ENCODE assay signal across 22 cellular contexts in the genomic region with DNA sequence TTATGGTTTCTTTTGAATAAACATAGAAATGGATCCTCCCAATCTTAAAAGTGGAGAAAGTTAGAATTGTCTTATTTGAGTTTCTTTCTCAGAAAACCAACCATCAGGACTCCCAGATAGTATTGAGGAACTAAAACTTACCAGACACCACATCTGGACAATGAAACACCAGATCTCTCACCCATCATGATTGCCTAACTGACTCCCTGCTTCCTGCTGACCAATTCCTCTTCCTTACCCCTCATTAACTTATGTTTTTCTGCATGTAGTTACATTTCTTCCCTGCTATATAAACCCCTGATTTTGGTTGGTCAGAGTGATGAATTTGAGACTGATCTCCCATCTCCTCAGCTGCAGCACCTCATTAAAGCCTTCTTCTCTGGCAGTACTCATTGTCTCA.
"Had no signal": no experiment of that assay in that cellular context is flagged by ENCODE, and none has a peak within 500 bp of the region (broad histone marks: within the 10 kb centered on the region; RNA-seq: fewer than 3 reads in every experiment).

No MANE protein-coding gene starts in this region.

- H3K36me3 ChIP-seq: ascending aorta, lower lobe of right lung, tibial artery, uterus had no signal

- H3K4me3 ChIP-seq: ascending aorta, coronary artery, lower lobe of right lung, tibial artery, uterus had no signal

- H3K4me1 ChIP-seq: ascending aorta, foreskin keratinocyte, lower lobe of right lung, uterus had no signal

- ATAC-seq: foreskin keratinocyte, left colon had no signal

- DNase-seq: activated CD4-positive, alpha-beta T cell treated with anti-CD3 and anti-CD28 coated beads for 1 hour; activated CD4-positive, alpha-beta T cell treated with anti-CD3 and anti-CD28 coated beads, Interleukin-2, amount 50 U/mL, for 4 hours; activated gamma-delta T cell; hypothalamus; islet precursor cell; left colon; lower lobe of right lung; nephron progenitor cell; nucleus accumbens; posterior cingulate gyrus; retina; stimulated activated CD4-positive, alpha-beta T cell treated with anti-CD3 and anti-CD28 coated beads, Interleukin-12 subunit alpha, Interleukin-12 subunit beta, amount 100 ng/mL, for 4 hours; stimulated activated CD4-positive, alpha-beta T cell treated with anti-CD3 and anti-CD28 coated beads, Interleukin-1b, Interleukin-23, amount 100 ng/mL, for 48 hours; stimulated activated CD8-positive, alpha-beta memory T cell treated with anti-CD3 and anti-CD28 coated beads, Interleukin-4, amount 100 ng/mL, for 48 hours; stimulated activated naive CD4-positive, alpha-beta T cell treated with Interleukin-2 at 50 U/mL for 16 hours; T1000; tibial artery; uterus had no signal

- H3K27ac ChIP-seq: ascending aorta, coronary artery, foreskin keratinocyte, lower lobe of right lung, tibial artery, uterus, VCaP had no signal

- H3K9me3 ChIP-seq: ascending aorta, lower lobe of right lung, tibial artery, uterus had no signal

- H3K27me3 ChIP-seq: ascending aorta, foreskin keratinocyte, tibial artery, uterus had no signal
